In the genomic region with DNA sequence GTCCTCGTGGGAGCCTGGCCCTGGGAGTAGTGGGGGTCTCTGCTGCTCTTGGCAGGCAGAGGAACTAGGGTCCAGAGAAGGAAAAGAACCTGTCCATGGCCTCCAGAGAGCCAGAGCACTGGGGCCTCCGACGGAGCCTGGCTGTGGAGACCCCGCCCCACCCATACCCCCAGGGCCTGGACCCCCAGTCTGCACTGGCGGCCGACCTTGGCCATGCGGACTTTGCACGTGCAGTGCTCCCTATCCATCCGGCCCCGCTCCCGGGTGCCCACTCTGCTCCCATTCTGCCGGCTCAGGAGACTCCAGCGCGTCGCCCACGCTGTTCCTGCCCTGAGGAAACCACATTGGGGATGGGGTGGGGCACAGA, we compare ENCODE assay signal across 10 cellular contexts. TPM values are rescaled to one million over a fixed set of nuclear protein-coding genes. Genes with fewer than 3 reads are reported as not detected.
A peak's percentile ranks its signal among the peaks of the same experiment; 100 is the strongest.
DNase-seq lines count a peak whose midpoint lies in the region; ATAC-seq and TF ChIP-seq lines count a peak whose summit lies in the region.
"Had no signal": no experiment of that assay in that cellular context is flagged by ENCODE, and none has a peak within 500 bp of the region (broad histone marks: within the 10 kb centered on the region; RNA-seq: fewer than 3 reads in every experiment).

No MANE protein-coding gene starts in this region.

- H3K4me1 ChIP-seq in HAP-1 = no peaks in the 10 kb centered on the region
- no peaks in the 10 kb centered on the region for H3K4me1 ChIP-seq in cardiac muscle cell (ENCODE audit: low read depth)
- H3K4me1 ChIP-seq in gastrocnemius medialis = no peaks in the 10 kb centered on the region

- TF ChIP-seq CTCF in cardiac muscle cell (IDR thresholded peaks at IDR 0.05; ENCODE audit: low read depth, low read length) (no peak), gastrocnemius medialis (IDR thresholded peaks at IDR 0.05 in 4 of 5, conservative IDR thresholded peaks at IDR 0.05 in 1 of 5) (no peak), GM10266 (IDR thresholded peaks at IDR 0.05; ENCODE audit: control insufficient read depth, insufficient read depth, low read depth, missing control alignments) (no peak)

- H3K27me3 Mint-ChIP-seq in activated T-helper 1 cell treated with anti-CD3 and anti-CD28 coated beads, Interleukin-12 subunit alpha, Interleukin-12 subunit beta, Interleukin-2, Interleukin-4 antibody, amounts not matched to agents 30 ng/mL and 10 ng/mL and 1 ng/mL, durations not matched to agents 14 hours and 24 hours and 36 hours (ENCODE audit: insufficient read depth) = peaks cover 23% of the 10 kb centered on the region

- H3K4me3 Mint-ChIP-seq in activated T-helper 1 cell treated with anti-CD3 and anti-CD28 coated beads, Interleukin-12 subunit alpha, Interleukin-12 subunit beta, Interleukin-2, Interleukin-4 antibody, amounts not matched to agents 30 ng/mL and 10 ng/mL and 1 ng/mL, durations not matched to agents 14 hours and 24 hours and 36 hours = peak overlapping the region; percentile 65

- H3K4me3 ChIP-seq in HAP-1 (peak overlapping the region; percentile 31), cardiac muscle cell (peak overlapping the region; percentile 44), gastrocnemius medialis (peak overlapping the region; percentile 23 to 48 (median 42))

- in situ Hi-C loops in HAP-1 (cut with MboI; ENCODE audit: low sequenced_read_pairs) (no loop called here), gastrocnemius medialis (cut with MboI; ENCODE audit: low sequenced_read_pairs in 4 of 4) (no loop called here)

- H3K36me3 ChIP-seq in HAP-1 (replicated peaks) = no peaks in the 10 kb centered on the region
- no peaks in the 10 kb centered on the region for H3K36me3 ChIP-seq in cardiac muscle cell
- H3K36me3 ChIP-seq in gastrocnemius medialis = no peaks in the 10 kb centered on the region

- H3K27ac ChIP-seq in cardiac muscle cell (no peak overlapping the region), gastrocnemius medialis (no peak overlapping the region)

- H3K9me3 ChIP-seq in HAP-1 = no peaks in the 10 kb centered on the region
- no peaks in the 10 kb centered on the region for H3K9me3 ChIP-seq in cardiac muscle cell (ENCODE audit: low read depth)
- no peaks in the 10 kb centered on the region for H3K9me3 ChIP-seq in gastrocnemius medialis

- H3K4me1 Mint-ChIP-seq in activated T-helper 1 cell treated with anti-CD3 and anti-CD28 coated beads, Interleukin-12 subunit alpha, Interleukin-12 subunit beta, Interleukin-2, Interleukin-4 antibody, amounts not matched to agents 30 ng/mL and 10 ng/mL and 1 ng/mL, durations not matched to agents 14 hours and 24 hours and 36 hours (ENCODE audit: low read depth) = no peaks in the 10 kb centered on the region

- no peaks in the 10 kb centered on the region for H3K9me3 Mint-ChIP-seq in activated T-helper 1 cell treated with anti-CD3 and anti-CD28 coated beads, Interleukin-12 subunit alpha, Interleukin-12 subunit beta, Interleukin-2, Interleukin-4 antibody, amounts not matched to agents 30 ng/mL and 10 ng/mL and 1 ng/mL, durations not matched to agents 14 hours and 24 hours and 36 hours

- TF ChIP-seq POLR2A in gastrocnemius medialis (IDR thresholded peaks at IDR 0.05) = no peak

- intact Hi-C loops in activated T-helper 1 cell treated with anti-CD3 and anti-CD28 coated beads, Interleukin-12 subunit alpha, Interleukin-12 subunit beta, Interleukin-2, Interleukin-4 antibody, amounts not matched to agents 30 ng/mL and 10 ng/mL and 1 ng/mL, durations not matched to agents 14 hours and 24 hours and 36 hours (cut with micrococcal nuclease) = loop anchor here (2.0 kb wide), 1 partner anchor 59 kb away; no protein-coding TSS in a partner anchor
- intact Hi-C loops in gastrocnemius medialis (cut with DNase I; ENCODE audit: low total_unique reads) = no loop called here

- H3K36me3 Mint-ChIP-seq in activated T-helper 1 cell treated with anti-CD3 and anti-CD28 coated beads, Interleukin-12 subunit alpha, Interleukin-12 subunit beta, Interleukin-2, Interleukin-4 antibody, amounts not matched to agents 30 ng/mL and 10 ng/mL and 1 ng/mL, durations not matched to agents 14 hours and 24 hours and 36 hours (ENCODE audit: low read depth) = no peaks in the 10 kb centered on the region

- no peak overlapping the region for H3K27ac Mint-ChIP-seq in activated T-helper 1 cell treated with anti-CD3 and anti-CD28 coated beads, Interleukin-12 subunit alpha, Interleukin-12 subunit beta, Interleukin-2, Interleukin-4 antibody, amounts not matched to agents 30 ng/mL and 10 ng/mL and 1 ng/mL, durations not matched to agents 14 hours and 24 hours and 36 hours

- DNase-seq in HAP-1 (ENCODE audit: low spot score in 2 of 2) (no peak), cardiac muscle cell (ENCODE audit: low read depth in 1 of 2, low spot score in 1 of 2) (no peak), gastrocnemius medialis (no peak), cerebellar nuclear complex (lab: John Stamatoyannopoulos, UW) (no peak), amniotic stem cell (lab: John Stamatoyannopoulos, UW) (no peak), GM10266 (ENCODE audit: extremely low spot score) (no peak)
- no peak for DNase-seq in activated T-helper 1 cell treated with anti-CD3 and anti-CD28 coated beads, Interleukin-12 subunit alpha, Interleukin-12 subunit beta, Interleukin-2, Interleukin-4 antibody, amounts not matched to agents 30 ng/mL and 10 ng/mL and 1 ng/mL, durations not matched to agents 14 hours and 24 hours and 36 hours (ENCODE audit: low spot score)
- DNase-seq: cortex of kidney, RPMI8226 had no signal

- peaks cover 5% of the 10 kb centered on the region; the same call in 1 of the 2 replicates for H3K27me3 ChIP-seq in HAP-1 (ENCODE audit: low read depth)
- H3K27me3 ChIP-seq in cardiac muscle cell = peaks cover 70% of the 10 kb centered on the region
- H3K27me3 ChIP-seq in gastrocnemius medialis = peaks cover 12 to 31% (median 30%) of the 10 kb centered on the region in 3 donors

- ATAC-seq in gastrocnemius medialis = no peak
- no peak for ATAC-seq in GM18867 (IDR thresholded peaks at IDR 0.05; ENCODE audit: unreplicated experiment)

RNA-seq across cellular contexts. Expression of a gene that starts 1.1 kb away (rescaled TPM):
- total RNA-seq in activated T-helper 1 cell treated with anti-CD3 and anti-CD28 coated beads, Interleukin-12 subunit alpha, Interleukin-12 subunit beta, Interleukin-2, Interleukin-4 antibody, amounts not matched to agents 30 ng/mL and 10 ng/mL and 1 ng/mL, durations not matched to agents 14 hours and 24 hours and 36 hours = 2.5 and 2.8 TPM in 2 replicates
- 0.04 TPM in 1 of 2 replicates, not detected in the other for total RNA-seq in cardiac muscle cell
- polyA plus RNA-seq in cardiac muscle cell = not detected in 2 replicates
- under 1 TPM in 3 of 4 donors, not detected in 1; 0.25 to 0.49 (median 0.26) TPM for total RNA-seq in gastrocnemius medialis
